ENCODE assay signal across 26 cellular contexts in genomic region chr14:21395450-21395849, GRCh38.
"Had no signal": no experiment of that assay in that cellular context is flagged by ENCODE, and none has a peak within 500 bp of the region (broad histone marks: within the 10 kb centered on the region; RNA-seq: fewer than 3 reads in every experiment).

No MANE protein-coding gene starts in this region.

- H3K27me3 ChIP-seq: adrenal gland, ascending aorta, brain microvascular endothelial cell, neutrophil, pancreas, right atrium auricular region, suprapubic skin, tibial nerve had no signal

- H3K27ac Mint-ChIP-seq: activated CD8-positive, alpha-beta T cell treated with anti-CD3 and anti-CD28 coated beads, Interleukin-2, amount 10 ng/mL, durations not matched to agents 7 days and 5 days; activated naive CD8-positive, alpha-beta T cell; activated T-helper 1 cell treated with anti-CD3 and anti-CD28 coated beads, Interleukin-12 subunit alpha, Interleukin-12 subunit beta, Interleukin-2, Interleukin-4 antibody, amounts not matched to agents 30 ng/mL and 10 ng/mL and 1 ng/mL, durations not matched to agents 14 hours and 24 hours and 36 hours; memory B cell; stimulated activated effector memory CD8-positive, alpha-beta T cell treated with anti-CD3 and anti-CD28 coated beads, Interleukin-12 subunit alpha, Interleukin-12 subunit beta, amount 100 ng/mL, for 72 hours had no signal

- FAIRE-seq: colon, frontal cortex, pancreas, TTC549, urothelium cell line had no signal

- DNase-seq: activated CD4-positive, alpha-beta T cell treated with anti-CD3 and anti-CD28 coated beads for 1 hour; activated CD4-positive, alpha-beta T cell treated with anti-CD3 and anti-CD28 coated beads, Interleukin-2, amount 50 U/mL, for 1 hour; activated CD8-positive, alpha-beta T cell treated with anti-CD3 and anti-CD28 coated beads, Interleukin-2, amount 10 ng/mL, durations not matched to agents 7 days and 5 days; adrenal gland; brain microvascular endothelial cell; central memory CD4-positive, alpha-beta T cell; effector memory CD4-positive, alpha-beta T cell; hippocampal formation; pancreas; psoas muscle; stimulated activated CD4-positive, alpha-beta T cell treated with anti-CD3 and anti-CD28 coated beads, Interleukin-1b, Interleukin-23, amount 100 ng/mL, for 48 hours; stimulated activated naive CD8-positive, alpha-beta T cell treated with anti-CD3 and anti-CD28 coated beads, Interleukin-15, amount 100 ng/mL, for 72 hours had no signal

- H3K27me3 Mint-ChIP-seq: activated naive CD8-positive, alpha-beta T cell; memory B cell; natural killer cell treated with Interleukin-12 subunit alpha and Interleukin-12 subunit beta and Interleukin-15 and Interleukin-18, amount 100 ng/mL, for 72 hours; stimulated activated naive CD8-positive, alpha-beta T cell treated with anti-CD3 and anti-CD28 coated beads, Interleukin-15, amount 100 ng/mL, for 72 hours had no signal

- H3K27ac ChIP-seq: adrenal gland, ascending aorta, brain microvascular endothelial cell, neutrophil, pancreas, psoas muscle, right atrium auricular region, suprapubic skin, tibial nerve had no signal

- H3K9me3 ChIP-seq: adrenal gland, ascending aorta, neutrophil, pancreas, psoas muscle, right atrium auricular region, suprapubic skin, tibial nerve had no signal

- H3K4me3 ChIP-seq: adrenal gland, ascending aorta, pancreas, psoas muscle, right atrium auricular region, suprapubic skin, tibial nerve had no signal

- H3K9me3 Mint-ChIP-seq: activated T-helper 1 cell treated with anti-CD3 and anti-CD28 coated beads, Interleukin-12 subunit alpha, Interleukin-12 subunit beta, Interleukin-2, Interleukin-4 antibody, amounts not matched to agents 30 ng/mL and 10 ng/mL and 1 ng/mL, durations not matched to agents 14 hours and 24 hours and 36 hours; memory B cell; natural killer cell treated with Interleukin-12 subunit alpha and Interleukin-12 subunit beta and Interleukin-15 and Interleukin-18, amount 100 ng/mL, for 72 hours; stimulated activated effector memory CD8-positive, alpha-beta T cell treated with anti-CD3 and anti-CD28 coated beads, Interleukin-12 subunit alpha, Interleukin-12 subunit beta, amount 100 ng/mL, for 72 hours; stimulated activated naive CD8-positive, alpha-beta T cell treated with anti-CD3 and anti-CD28 coated beads, Interleukin-15, amount 100 ng/mL, for 72 hours had no signal

- H3K4me1 Mint-ChIP-seq: memory B cell; stimulated activated effector memory CD8-positive, alpha-beta T cell treated with anti-CD3 and anti-CD28 coated beads, Interleukin-12 subunit alpha, Interleukin-12 subunit beta, amount 100 ng/mL, for 72 hours; stimulated activated naive CD8-positive, alpha-beta T cell treated with anti-CD3 and anti-CD28 coated beads, Interleukin-15, amount 100 ng/mL, for 72 hours had no signal

- H3K4me3 Mint-ChIP-seq: activated CD8-positive, alpha-beta T cell treated with anti-CD3 and anti-CD28 coated beads, Interleukin-2, amount 10 ng/mL, durations not matched to agents 7 days and 5 days; activated naive CD8-positive, alpha-beta T cell; activated T-helper 1 cell treated with anti-CD3 and anti-CD28 coated beads, Interleukin-12 subunit alpha, Interleukin-12 subunit beta, Interleukin-2, Interleukin-4 antibody, amounts not matched to agents 30 ng/mL and 10 ng/mL and 1 ng/mL, durations not matched to agents 14 hours and 24 hours and 36 hours; memory B cell; natural killer cell treated with Interleukin-12 subunit alpha and Interleukin-12 subunit beta and Interleukin-15 and Interleukin-18, amount 100 ng/mL, for 72 hours; stimulated activated effector memory CD8-positive, alpha-beta T cell treated with anti-CD3 and anti-CD28 coated beads, Interleukin-12 subunit alpha, Interleukin-12 subunit beta, amount 100 ng/mL, for 72 hours; stimulated activated naive CD8-positive, alpha-beta T cell treated with anti-CD3 and anti-CD28 coated beads, Interleukin-15, amount 100 ng/mL, for 72 hours had no signal

- H3K4me1 ChIP-seq: adrenal gland, ascending aorta, pancreas, psoas muscle, right atrium auricular region, suprapubic skin, tibial nerve had no signal
